ENCODE assay signal across 8 cellular contexts in the genomic region with DNA sequence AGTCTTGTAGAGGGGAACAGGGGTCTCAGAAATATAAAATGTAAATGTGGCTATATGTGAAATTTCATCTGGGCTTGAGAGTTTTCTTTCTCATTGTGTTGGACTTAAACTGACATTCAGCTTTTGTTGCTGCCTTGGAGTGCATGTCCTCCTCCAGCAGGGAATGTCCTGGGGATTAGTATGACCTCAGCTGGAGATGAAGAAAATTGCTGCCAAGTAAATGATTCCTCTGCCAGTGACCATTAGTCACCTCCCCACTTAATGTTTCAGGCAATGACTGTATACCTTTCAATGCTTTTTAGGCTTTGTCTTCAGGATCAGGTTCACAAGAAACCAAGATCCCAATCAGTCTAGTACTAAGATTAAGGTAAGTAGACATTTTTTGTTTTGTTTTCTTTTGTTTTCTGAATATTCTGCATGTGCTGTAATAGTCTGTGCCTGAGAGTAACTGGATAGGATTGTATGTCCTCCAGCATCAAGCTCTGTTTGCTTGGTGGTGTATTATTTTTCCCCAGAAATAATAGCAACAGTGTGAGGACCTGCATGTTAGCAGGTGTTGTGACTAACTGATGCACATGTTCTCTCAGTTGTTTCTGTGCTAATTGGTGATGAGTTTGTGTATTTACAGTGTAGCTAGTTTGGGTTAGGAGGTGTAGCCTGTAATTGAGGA. TPM values are rescaled to one million over a fixed set of nuclear protein-coding genes. Genes with fewer than 3 reads are reported as not detected.
DNase-seq lines count a peak whose midpoint lies in the region; ATAC-seq and TF ChIP-seq lines count a peak whose summit lies in the region.

No MANE protein-coding gene starts in this region.

- H3K27ac ChIP-seq in aorta (ENCODE audit: low read depth in 1 of 2, low read length in 2 of 2): no peak overlapping the region

- no peaks in the 10 kb centered on the region for H3K9me3 ChIP-seq in aorta (ENCODE audit: control insufficient read depth, low read length)

- no peak for ATAC-seq in activated naive CD8-positive, alpha-beta T cell treated with anti-CD3 and anti-CD28 coated beads, Interleukin-2, amount 50 U/mL, for 24 hours
- peak; percentile 86 for ATAC-seq in aorta (ENCODE audit: low FRiP score)
- no peak for ATAC-seq in GM19397 (IDR thresholded peaks at IDR 0.05; ENCODE audit: unreplicated experiment)
- no peak for ATAC-seq in GM18505 (IDR thresholded peaks at IDR 0.05; ENCODE audit: unreplicated experiment)

- H3K36me3 ChIP-seq in aorta (ENCODE audit: control insufficient read depth in 1 of 2, insufficient read depth in 2 of 2, low read length in 1 of 2): peaks cover 5 to 8% of the 10 kb centered on the region in 2 donors

- H3K4me1 Mint-ChIP-seq in activated naive CD8-positive, alpha-beta T cell (ENCODE audit: low read depth): peaks cover 13% of the 10 kb centered on the region
- peaks cover 11% of the 10 kb centered on the region for H3K4me1 Mint-ChIP-seq in activated naive CD8-positive, alpha-beta T cell treated with anti-CD3 and anti-CD28 coated beads, Interleukin-2, amount 50 U/mL, for 24 hours

- no peak overlapping the region for H3K4me3 ChIP-seq in aorta (ENCODE audit: low read length in 2 of 2)

- H3K9me3 Mint-ChIP-seq in activated naive CD8-positive, alpha-beta T cell (ENCODE audit: low read depth): no peaks in the 10 kb centered on the region
- H3K9me3 Mint-ChIP-seq in activated naive CD8-positive, alpha-beta T cell treated with anti-CD3 and anti-CD28 coated beads, Interleukin-2, amount 50 U/mL, for 24 hours: no peaks in the 10 kb centered on the region

- H3K36me3 Mint-ChIP-seq in activated naive CD8-positive, alpha-beta T cell: peaks cover 7% of the 10 kb centered on the region
- peaks cover 60% of the 10 kb centered on the region for H3K36me3 Mint-ChIP-seq in activated naive CD8-positive, alpha-beta T cell treated with anti-CD3 and anti-CD28 coated beads, Interleukin-2, amount 50 U/mL, for 24 hours (ENCODE audit: low read depth)

- intact Hi-C loops in aorta (cut with DNase I): loop anchor here in 1 of 2 donors (5.0 kb wide), 1 partner anchor 110 kb away; the partner anchor contains the start of genes ACAA1 and MYD88

- peak overlapping the region; percentile 11 for H3K27ac Mint-ChIP-seq in activated naive CD8-positive, alpha-beta T cell
- H3K27ac Mint-ChIP-seq in activated naive CD8-positive, alpha-beta T cell treated with anti-CD3 and anti-CD28 coated beads, Interleukin-2, amount 50 U/mL, for 24 hours: no peak overlapping the region

- H3K27me3 Mint-ChIP-seq in activated naive CD8-positive, alpha-beta T cell: no peaks in the 10 kb centered on the region
- no peaks in the 10 kb centered on the region for H3K27me3 Mint-ChIP-seq in activated naive CD8-positive, alpha-beta T cell treated with anti-CD3 and anti-CD28 coated beads, Interleukin-2, amount 50 U/mL, for 24 hours

- no peaks in the 10 kb centered on the region for H3K27me3 ChIP-seq in aorta (ENCODE audit: control insufficient read depth in 1 of 2, insufficient read depth in 2 of 2, low read length in 1 of 2)

- no peak for DNase-seq in activated naive CD8-positive, alpha-beta T cell treated with anti-CD3 and anti-CD28 coated beads, Interleukin-2, amount 50 U/mL, for 24 hours
- DNase-seq in amniotic stem cell (lab: John Stamatoyannopoulos, UW) (peak; percentile 79), iPS-NIHi11 (ENCODE audit: low spot score) (peak; percentile 52), aorta (no peak), OCI-M2 (lab: John Stamatoyannopoulos, UW; ENCODE audit: unreplicated experiment) (no peak)

- H3K4me3 Mint-ChIP-seq in activated naive CD8-positive, alpha-beta T cell: no peak overlapping the region
- H3K4me3 Mint-ChIP-seq in activated naive CD8-positive, alpha-beta T cell treated with anti-CD3 and anti-CD28 coated beads, Interleukin-2, amount 50 U/mL, for 24 hours: no peak overlapping the region

- peaks cover 2 to 3% of the 10 kb centered on the region in 2 donors for H3K4me1 ChIP-seq in aorta (ENCODE audit: control insufficient read depth in 1 of 2, insufficient read depth in 2 of 2, low read length in 2 of 2)

- no peak for TF ChIP-seq POLR2A in GM18505 (IDR thresholded peaks at IDR 0.05; ENCODE audit: borderline replicate concordance, extremely low read depth, insufficient read depth, insufficient read length)

RNA-seq across cellular contexts. Expression of gene SLC22A13, which starts 18.1 kb away (rescaled TPM):
- total RNA-seq in aorta: 1 to 10 TPM; 1.1 to 1.3 TPM
- not detected for polyA plus RNA-seq in aorta

RNA-seq across cellular contexts. Expression of gene SLC22A14, which starts 34.6 kb away (rescaled TPM):
- total RNA-seq in aorta: under 1 TPM; 0.42 to 0.49 TPM
- polyA plus RNA-seq in aorta: under 1 TPM in 1 of 2 donors, not detected in 1; 0.18 TPM

Comparison
In these comparisons a context has a peak if more than half of its experiments do, and no peak if none do; other contexts are left out.
1. DNase-seq: peak in amniotic stem cell (single experiment) and iPS-NIHi11 (single experiment); none in activated naive CD8-positive, alpha-beta T cell treated with anti-CD3 and anti-CD28 coated beads, Interleukin-2, amount 50 U/mL, for 24 hours (single experiment), aorta (0 of 2) and OCI-M2 (single experiment).